Comparison of ENCODE assay signal across 19 cellular contexts in genomic region chr12:77947326-77947725, GRCh38.
A peak's percentile ranks its signal among the peaks of the same experiment; 100 is the strongest.
DNase-seq lines count a peak whose midpoint lies in the region; ATAC-seq, FAIRE-seq and TF ChIP-seq lines count a peak whose summit lies in the region.
"Had no signal": no experiment of that assay in that cellular context is flagged by ENCODE, and none has a peak within 500 bp of the region (broad histone marks: within the 10 kb centered on the region; RNA-seq: fewer than 3 reads in every experiment).

No MANE protein-coding gene starts in this region.

- no peak overlapping the region for H2AFZ ChIP-seq in keratinocyte (ENCODE audit: control insufficient read depth, low read length)

- no peak overlapping the region for H3K4me3 Mint-ChIP-seq in activated T-cell treated with anti-CD3 and anti-CD28 coated beads, Interleukin-2, amount 50 U/mL, for 4 hours
- no peak overlapping the region for H3K4me3 Mint-ChIP-seq in activated naive CD4-positive, alpha-beta T cell treated with anti-CD3 and anti-CD28 coated beads for 36 hours
- H3K4me3 Mint-ChIP-seq: stimulated activated effector memory CD8-positive, alpha-beta T cell treated with anti-CD3 and anti-CD28 coated beads, Interleukin-12 subunit alpha, Interleukin-12 subunit beta, amount 100 ng/mL, for 72 hours had no signal

- H3K4me1 Mint-ChIP-seq in activated T-cell treated with anti-CD3 and anti-CD28 coated beads, Interleukin-2, amount 50 U/mL, for 4 hours (ENCODE audit: low read depth), result no peaks in the 10 kb centered on the region
- H3K4me1 Mint-ChIP-seq in activated naive CD4-positive, alpha-beta T cell treated with anti-CD3 and anti-CD28 coated beads for 36 hours (ENCODE audit: low read depth), result no peaks in the 10 kb centered on the region
- H3K4me1 Mint-ChIP-seq: stimulated activated effector memory CD8-positive, alpha-beta T cell treated with anti-CD3 and anti-CD28 coated beads, Interleukin-12 subunit alpha, Interleukin-12 subunit beta, amount 100 ng/mL, for 72 hours had no signal

- peaks cover 58% of the 10 kb centered on the region for H3K79me2 ChIP-seq in keratinocyte (ENCODE audit: control insufficient read depth, insufficient read depth, low read length)

- ATAC-seq in GM19023 (IDR thresholded peaks at IDR 0.05; ENCODE audit: unreplicated experiment), result no peak
- ATAC-seq in activated T-cell treated with anti-CD3 and anti-CD28 coated beads, Interleukin-2, amount 50 U/mL, for 4 hours, result no peak
- ATAC-seq: HepG2; Panc1; stimulated activated effector memory CD8-positive, alpha-beta T cell treated with anti-CD3 and anti-CD28 coated beads, Interleukin-12 subunit alpha, Interleukin-12 subunit beta, amount 100 ng/mL, for 72 hours; upper lobe of right lung had no signal

- dilution Hi-C loops in keratinocyte (cut with MboI; ENCODE audit: extremely low pct_ligation_motif_present, low sequenced_read_pairs), result no loop called here

- H3K9ac ChIP-seq in keratinocyte (ENCODE audit: control insufficient read depth, extremely low read depth, insufficient read depth, low read length), result no peak overlapping the region

- TF ChIP-seq CTCF in AG04450 (IDR thresholded peaks at IDR 0.05; ENCODE audit: low read depth, low read length), result no peak
- TF ChIP-seq CTCF in cardiac fibroblast (IDR thresholded peaks at IDR 0.05; ENCODE audit: low read depth, low read length), result no peak
- TF ChIP-seq CTCF in keratinocyte (optimal IDR thresholded peaks at IDR 0.05 in 1 of 3, IDR thresholded peaks at IDR 0.05 in 1 of 3, conservative IDR thresholded peaks at IDR 0.05 in 1 of 3; ENCODE audit: extremely low read depth in 1 of 3, insufficient read depth in 2 of 3, low read length in 3 of 3), result no peak

- CTCF ChIA-PET in AG04450 (lab: Charles Lee), result interaction anchor here (0.6 to 2.1 kb wide), 4 partner anchors 20 to 1507 kb away, joined by 3 to 11 read pairs (median 4); no protein-coding TSS in a partner anchor
- CTCF ChIA-PET in activated naive CD4-positive, alpha-beta T cell treated with anti-CD3 and anti-CD28 coated beads for 36 hours (lab: Charles Lee), result no interaction called here

- peaks cover 1 to 14% of the 10 kb centered on the region in 2 experiments for H3K36me3 ChIP-seq in keratinocyte (ENCODE audit: control insufficient read depth in 2 of 2, extremely low read depth in 1 of 2, insufficient read depth in 2 of 2, low read length in 2 of 2)
- H3K36me3 ChIP-seq: BE2C, HAP-1, upper lobe of right lung had no signal

- H3K4me3 ChIP-seq in AG04450 (ENCODE audit: low read depth, low read length), result peak overlapping the region; percentile 28
- no peak overlapping the region for H3K4me3 ChIP-seq in cardiac fibroblast (replicated peaks in 1 of 2; ENCODE audit: low read depth in 2 of 2, low read length in 2 of 2)
- H3K4me3 ChIP-seq in keratinocyte (ENCODE audit: control insufficient read depth in 2 of 3, extremely low read depth in 1 of 3, insufficient read depth in 2 of 3, low read depth in 1 of 3, low read length in 3 of 3), result peak overlapping the region in 1 of 3 experiments; percentile 30
- H3K4me3 ChIP-seq: HAP-1, upper lobe of right lung had no signal

- no peak for FAIRE-seq in keratinocyte (lab: Jason Lieb, UNC)
- FAIRE-seq: HepG2, islet of Langerhans had no signal

- POLR2A ChIA-PET in AG04450 (lab: Yijun Ruan, JAX), result interaction anchor here (1.2 kb wide), 1 partner anchor 10 kb away, joined by 5 read pairs; no protein-coding TSS in a partner anchor

- H4K20me1 ChIP-seq in keratinocyte (ENCODE audit: control insufficient read depth, extremely low read depth, insufficient read depth, low read length), result no peaks in the 10 kb centered on the region

- no peaks in the 10 kb centered on the region for H3K9me1 ChIP-seq in keratinocyte (ENCODE audit: control insufficient read depth, extremely low read depth, insufficient read depth, low read length)

- no peaks in the 10 kb centered on the region for H3K27me3 ChIP-seq in AG04450 (ENCODE audit: control insufficient read depth, insufficient read depth, low read length)
- H3K27me3 ChIP-seq in keratinocyte (ENCODE audit: control insufficient read depth, extremely low read depth, insufficient read depth, low read length), result no peaks in the 10 kb centered on the region
- H3K27me3 ChIP-seq: upper lobe of right lung had no signal

- H3K4me2 ChIP-seq in keratinocyte (ENCODE audit: control insufficient read depth, extremely low read depth, insufficient read depth, low read depth, low read length), result peak overlapping the region; percentile 52

- no peak overlapping the region for H3K27ac ChIP-seq in AG04450 (ENCODE audit: low read depth, low read length)
- H3K27ac ChIP-seq in keratinocyte (ENCODE audit: control insufficient read depth, insufficient read depth, low read length), result peak overlapping the region; percentile 8
- H3K27ac ChIP-seq: upper lobe of right lung had no signal

- H3K9me3 ChIP-seq in AG04450 (ENCODE audit: control insufficient read depth, insufficient read depth, low read length) (no peaks in the 10 kb centered on the region), keratinocyte (ENCODE audit: control insufficient read depth, low read depth, low read length) (no peaks in the 10 kb centered on the region)
- H3K9me3 ChIP-seq: BE2C, HAP-1, upper lobe of right lung had no signal

- no peak overlapping the region for H3K27ac Mint-ChIP-seq in activated naive CD4-positive, alpha-beta T cell treated with anti-CD3 and anti-CD28 coated beads for 36 hours
- H3K27ac Mint-ChIP-seq: stimulated activated effector memory CD8-positive, alpha-beta T cell treated with anti-CD3 and anti-CD28 coated beads, Interleukin-12 subunit alpha, Interleukin-12 subunit beta, amount 100 ng/mL, for 72 hours had no signal

- H3K36me3 Mint-ChIP-seq in activated T-cell treated with anti-CD3 and anti-CD28 coated beads, Interleukin-2, amount 50 U/mL, for 4 hours (ENCODE audit: insufficient read depth), result no peaks in the 10 kb centered on the region
- H3K36me3 Mint-ChIP-seq in activated naive CD4-positive, alpha-beta T cell treated with anti-CD3 and anti-CD28 coated beads for 36 hours (ENCODE audit: low read depth), result no peaks in the 10 kb centered on the region
- H3K36me3 Mint-ChIP-seq: stimulated activated effector memory CD8-positive, alpha-beta T cell treated with anti-CD3 and anti-CD28 coated beads, Interleukin-12 subunit alpha, Interleukin-12 subunit beta, amount 100 ng/mL, for 72 hours had no signal

- H3K27me3 Mint-ChIP-seq in activated T-cell treated with anti-CD3 and anti-CD28 coated beads, Interleukin-2, amount 50 U/mL, for 4 hours (ENCODE audit: low read depth), result no peaks in the 10 kb centered on the region
- H3K27me3 Mint-ChIP-seq in activated naive CD4-positive, alpha-beta T cell treated with anti-CD3 and anti-CD28 coated beads for 36 hours (ENCODE audit: low read depth), result no peaks in the 10 kb centered on the region

- intact Hi-C loops in activated naive CD4-positive, alpha-beta T cell treated with anti-CD3 and anti-CD28 coated beads for 36 hours (cut with micrococcal nuclease), result no loop called here

- no peak for DNase-seq in AG04450 (ENCODE audit: low read depth, low spot score)
- DNase-seq in M059J (ENCODE audit: low read depth), result peak; percentile 72
- peak; percentile 71 to 73 for DNase-seq in cardiac fibroblast (ENCODE audit: low read depth in 2 of 2)
- peak; percentile 13 for DNase-seq in keratinocyte (ENCODE audit: low read depth, low spot score)
- DNase-seq in HUDEP-2 (lab: John Stamatoyannopoulos, UW; ENCODE audit: unreplicated experiment in 76 of 76), result no peak
- no peak for DNase-seq in activated T-cell treated with anti-CD3 and anti-CD28 coated beads, Interleukin-2, amount 50 U/mL, for 4 hours
- DNase-seq in activated naive CD4-positive, alpha-beta T cell treated with anti-CD3 and anti-CD28 coated beads for 36 hours, result no peak
- DNase-seq: activated gamma-delta T cell; BE2C; NCI-H1105 treated with DMSO at 0.1 percent for 48 hours; NCI-H510A; stimulated activated CD4-positive, alpha-beta T cell treated with anti-CD3 and anti-CD28 coated beads, Interleukin-2, amount 100 ng/mL, for 48 hours; upper lobe of right lung had no signal

- peaks cover 4% of the 10 kb centered on the region for H3K9me3 Mint-ChIP-seq in activated T-cell treated with anti-CD3 and anti-CD28 coated beads, Interleukin-2, amount 50 U/mL, for 4 hours
- H3K9me3 Mint-ChIP-seq in activated naive CD4-positive, alpha-beta T cell treated with anti-CD3 and anti-CD28 coated beads for 36 hours, result peaks cover 11% of the 10 kb centered on the region

- H3K4me1 ChIP-seq in keratinocyte (ENCODE audit: control insufficient read depth, extremely low read depth, insufficient read depth, low read length), result peaks cover 32% of the 10 kb centered on the region
- H3K4me1 ChIP-seq: BE2C, upper lobe of right lung had no signal

Comparison
In these comparisons a context has a peak if more than half of its experiments do, and no peak if none do; other contexts are left out.
1. DNase-seq: peak in M059J (single experiment), cardiac fibroblast (2 of 2) and keratinocyte (single experiment); none in AG04450 (single experiment), HUDEP-2 (0 of 76), activated T-cell treated with anti-CD3 and anti-CD28 coated beads, Interleukin-2, amount 50 U/mL, for 4 hours (single experiment) and activated naive CD4-positive, alpha-beta T cell treated with anti-CD3 and anti-CD28 coated beads for 36 hours (single experiment).